Comparison of ENCODE assay signal across 13 cellular contexts in the genomic region with DNA sequence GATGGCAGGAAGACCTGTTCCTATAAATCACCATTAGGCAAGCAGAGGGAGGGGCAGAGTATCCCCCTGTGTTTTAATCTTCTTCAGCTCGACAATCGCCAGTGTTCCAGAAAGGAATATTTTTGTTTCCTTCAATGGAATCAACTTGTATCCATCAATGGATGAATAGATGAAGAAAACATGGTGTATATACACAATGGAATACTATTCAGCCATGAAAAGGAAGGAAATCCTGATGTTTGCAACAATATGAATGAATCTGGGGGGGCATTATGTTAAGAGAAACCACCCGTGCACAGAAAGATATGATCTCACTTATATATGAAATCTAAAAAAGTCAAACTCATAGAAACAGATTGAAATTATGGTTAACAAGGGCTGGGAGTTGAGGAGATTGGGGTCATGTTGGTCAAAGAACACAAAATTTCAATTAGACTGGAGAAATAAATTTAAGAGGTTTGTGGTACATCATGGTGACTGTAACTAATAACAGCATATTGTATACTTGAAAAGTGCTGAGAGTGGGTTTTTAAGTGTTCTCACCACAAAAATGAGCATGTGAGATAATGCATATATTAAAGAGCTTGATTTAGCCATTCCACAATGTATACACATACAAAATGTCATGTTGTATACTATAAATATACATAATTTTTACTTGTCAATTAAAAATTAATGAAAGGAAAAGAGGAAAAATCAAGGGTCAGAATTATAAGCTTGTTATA.
DNase-seq lines count a peak whose midpoint lies in the region; ATAC-seq and TF ChIP-seq lines count a peak whose summit lies in the region.
"Had no signal": no experiment of that assay in that cellular context is flagged by ENCODE, and none has a peak within 500 bp of the region (broad histone marks: within the 10 kb centered on the region; RNA-seq: fewer than 3 reads in every experiment).

No MANE protein-coding gene starts in this region.

- H3K27me3 ChIP-seq in IMR-90 (ENCODE audit: control insufficient read depth, insufficient read depth, low read length) (peaks cover 20% of the 10 kb centered on the region), esophagus muscularis mucosa (peaks cover 0 to 24% (median 1%) of the 10 kb centered on the region in 4 donors), gastroesophageal sphincter (peaks cover 22% of the 10 kb centered on the region), esophagus squamous epithelium (peaks cover 0 to 34% (median 0%) of the 10 kb centered on the region in 4 donors)

- no peak for TF ChIP-seq EP300 in esophagus muscularis mucosa (IDR thresholded peaks at IDR 0.05)
- TF ChIP-seq EP300 in gastroesophageal sphincter (IDR thresholded peaks at IDR 0.05): no peak

- H3K4me1 Mint-ChIP-seq in chondrocyte (ENCODE audit: low read depth): peaks cover 80% of the 10 kb centered on the region
- H3K4me1 Mint-ChIP-seq in nephron: peaks cover 47% of the 10 kb centered on the region

- H2BK20ac ChIP-seq in IMR-90 (ENCODE audit: low read depth, low read length): no peak overlapping the region

- peaks cover 1% of the 10 kb centered on the region for H3K36me3 Mint-ChIP-seq in chondrocyte (ENCODE audit: low read depth)
- H3K36me3 Mint-ChIP-seq in nephron (ENCODE audit: low read depth): no peaks in the 10 kb centered on the region

- no peak for TF ChIP-seq CTCF in IMR-90 (conservative IDR thresholded peaks at IDR 0.05; ENCODE audit: low read depth, low read length)
- TF ChIP-seq CTCF in chondrocyte (IDR thresholded peaks at IDR 0.05): no peak
- TF ChIP-seq CTCF in nephron (IDR thresholded peaks at IDR 0.05; ENCODE audit: unreplicated experiment in 3 of 3): no peak
- no peak for TF ChIP-seq CTCF in esophagus muscularis mucosa (IDR thresholded peaks at IDR 0.05)
- no peak for TF ChIP-seq CTCF in gastroesophageal sphincter (IDR thresholded peaks at IDR 0.05)
- no peak for TF ChIP-seq CTCF in esophagus squamous epithelium (IDR thresholded peaks at IDR 0.05)

- H3K4ac ChIP-seq in IMR-90 (ENCODE audit: low read depth, low read length): no peak overlapping the region

- H4K5ac ChIP-seq in IMR-90 (ENCODE audit: low read depth, low read length): no peak overlapping the region

- no CpG with 5 or more reads among the region's 3 CpGs for WGBS in IMR-90 (ENCODE audit: extremely low coverage in 2 of 2, insufficient read length in 1 of 2), 2 experiments
- 77% methylated on average over 3 of the region's 3 CpGs for WGBS in esophagus muscularis mucosa
- WGBS in gastroesophageal sphincter (ENCODE audit: low coverage in 1 of 2), 2 donors: 76 to 84% methylated on average over 3 of the region's 3 CpGs
- 79 to 89% methylated on average over 3 of the region's 3 CpGs for WGBS in esophagus squamous epithelium, 2 donors

- no peak overlapping the region for H2AK5ac ChIP-seq in IMR-90 (ENCODE audit: low read depth, low read length)

- H3K27ac Mint-ChIP-seq in chondrocyte (ENCODE audit: unreplicated experiment) (peak overlapping the region; percentile 34), nephron (peak overlapping the region in 2 of 3 experiments; percentile 19 to 80)
- H3K27ac Mint-ChIP-seq: CD4-positive, alpha-beta T cell; H9 had no signal

- no peaks in the 10 kb centered on the region for H3K9me3 Mint-ChIP-seq in chondrocyte (ENCODE audit: low read depth)
- no peaks in the 10 kb centered on the region for H3K9me3 Mint-ChIP-seq in nephron
- H3K9me3 Mint-ChIP-seq: CD4-positive, alpha-beta T cell; H9 had no signal

- H3K4me2 ChIP-seq in IMR-90 (ENCODE audit: low read depth, low read length): no peak overlapping the region

- peaks cover 12% of the 10 kb centered on the region for H3K9me1 ChIP-seq in IMR-90 (ENCODE audit: insufficient read depth, low read length)

- H3K18ac ChIP-seq in IMR-90 (ENCODE audit: low read depth, low read length): no peak overlapping the region

- dilution Hi-C loops in IMR-90 (cut with HindIII; ENCODE audit: low sequenced_read_pairs, unreplicated experiment): no loop called here

- H3K23ac ChIP-seq in IMR-90 (ENCODE audit: low read depth, low read length): no peak overlapping the region

- no peak overlapping the region for H2BK5ac ChIP-seq in IMR-90 (ENCODE audit: low read depth, low read length, poor library complexity, severe bottlenecking)

- H3K4me3 Mint-ChIP-seq in chondrocyte (ENCODE audit: unreplicated experiment) (no peak overlapping the region), nephron (no peak overlapping the region)
- H3K4me3 Mint-ChIP-seq: CD4-positive, alpha-beta T cell; H9 had no signal

- no peak overlapping the region for H4K8ac ChIP-seq in IMR-90 (ENCODE audit: low read depth in 2 of 2, low read length in 2 of 2)

- H2AK9ac ChIP-seq in IMR-90 (replicated peaks; ENCODE audit: low read depth, low read length, poor library complexity): no peak overlapping the region

- H3K27me3 Mint-ChIP-seq in chondrocyte (ENCODE audit: low read depth): no peaks in the 10 kb centered on the region
- peaks cover 3% of the 10 kb centered on the region for H3K27me3 Mint-ChIP-seq in nephron (ENCODE audit: low read depth)

- POLR2A ChIA-PET in IMR-90 (lab: Charles Lee; ENCODE audit: unreplicated experiment): no interaction called here

- intact Hi-C loops in IMR-90 (cut with micrococcal nuclease): no loop called here
- intact Hi-C loops in esophagus muscularis mucosa (cut with DNase I): no loop called here
- intact Hi-C loops in esophagus squamous epithelium (cut with DNase I): no loop called here

- H4K20me1 ChIP-seq in IMR-90 (ENCODE audit: insufficient read depth, low read length): no peaks in the 10 kb centered on the region

- H3K14ac ChIP-seq in IMR-90 (replicated peaks; ENCODE audit: low read depth, low read length): no peak overlapping the region

- H3K56ac ChIP-seq in IMR-90 (ENCODE audit: extremely low read depth, insufficient read depth, low read length): no peak overlapping the region

- H3K9ac ChIP-seq in IMR-90 (ENCODE audit: low read depth, low read length): no peak overlapping the region

- H3K79me1 ChIP-seq in IMR-90 (ENCODE audit: low read depth in 1 of 2, low read length in 2 of 2): no peaks in the 10 kb centered on the region

- no peak overlapping the region for H2AFZ ChIP-seq in IMR-90 (replicated peaks; ENCODE audit: low read length, poor library complexity)

- H3K4me3 ChIP-seq in IMR-90 (ENCODE audit: insufficient read depth, low read depth, low read length): no peak overlapping the region
- no peak overlapping the region for H3K4me3 ChIP-seq in esophagus muscularis mucosa
- H3K4me3 ChIP-seq in gastroesophageal sphincter: no peak overlapping the region
- H3K4me3 ChIP-seq in esophagus squamous epithelium: no peak overlapping the region

- no peak overlapping the region for H2BK120ac ChIP-seq in IMR-90 (ENCODE audit: low read depth, low read length)

- no peak for TF ChIP-seq RAD21 in IMR-90 (IDR thresholded peaks at IDR 0.05; ENCODE audit: low read length)

- no peak for TF ChIP-seq POLR2A in IMR-90 (IDR thresholded peaks at IDR 0.05; ENCODE audit: low read depth, low read length)
- TF ChIP-seq POLR2A in esophagus muscularis mucosa (IDR thresholded peaks at IDR 0.05; ENCODE audit: low read depth): no peak
- TF ChIP-seq POLR2A in gastroesophageal sphincter (IDR thresholded peaks at IDR 0.05): no peak
- TF ChIP-seq POLR2A in esophagus squamous epithelium (IDR thresholded peaks at IDR 0.05): no peak

- no peak for DNase-seq in IMR-90
- no peak for DNase-seq in chondrocyte (ENCODE audit: low spot score)
- DNase-seq in esophagus muscularis mucosa (ENCODE audit: extremely low spot score): no peak
- no peak for DNase-seq in esophagus squamous epithelium (lab: John Stamatoyannopoulos, UW)
- DNase-seq: AML-193; CD4-positive, alpha-beta T cell; DMS153; DMS79; GDM1; H9 had no signal

- H3K27ac ChIP-seq in IMR-90 (ENCODE audit: insufficient read depth, low read length) (no peak overlapping the region), esophagus muscularis mucosa (replicated peaks in 1 of 4) (no peak overlapping the region), gastroesophageal sphincter (no peak overlapping the region), esophagus squamous epithelium (no peak overlapping the region)
- H3K27ac ChIP-seq: C4-2B had no signal

- H2BK15ac ChIP-seq in IMR-90 (ENCODE audit: low read depth, low read length): no peak overlapping the region

- in situ Hi-C loops in IMR-90 (cut with MboI; ENCODE audit: low sequenced_read_pairs): no loop called here

- H3K36me3 ChIP-seq in IMR-90 (ENCODE audit: control insufficient read depth, insufficient read depth, low read length) (no peaks in the 10 kb centered on the region), esophagus muscularis mucosa (no peaks in the 10 kb centered on the region), gastroesophageal sphincter (no peaks in the 10 kb centered on the region), esophagus squamous epithelium (no peaks in the 10 kb centered on the region)

- CTCF ChIA-PET in IMR-90 (lab: Yijun Ruan, JAX): no interaction called here

- H3K9me3 ChIP-seq in IMR-90 (ENCODE audit: control insufficient read depth, insufficient read depth, low read length) (no peaks in the 10 kb centered on the region; the same call in 1 of the 2 replicates), esophagus muscularis mucosa (no peaks in the 10 kb centered on the region), gastroesophageal sphincter (no peaks in the 10 kb centered on the region), esophagus squamous epithelium (no peaks in the 10 kb centered on the region)

- H3K4me1 ChIP-seq in IMR-90 (ENCODE audit: control insufficient read depth, insufficient read depth, low read length) (peaks cover 3% of the 10 kb centered on the region; the same call in 1 of the 2 replicates), esophagus muscularis mucosa (peaks cover 0 to 8% (median 3%) of the 10 kb centered on the region in 4 donors), gastroesophageal sphincter (peaks cover 0 to 11% (median 0%) of the 10 kb centered on the region in 3 donors), esophagus squamous epithelium (no peaks in the 10 kb centered on the region)

- ATAC-seq in IMR-90 (ENCODE audit: low read depth): no peak
- no peak for ATAC-seq in gastroesophageal sphincter

- H4K91ac ChIP-seq in IMR-90 (ENCODE audit: insufficient read depth, low read depth, low read length): no peak overlapping the region

- no TSS peak for BruUV-seq in IMR-90 (replicated peaks; lab: Mats Ljungman, UMichigan)

TF ChIP-seq in IMR-90, 13 proteins besides CTCF, POLR2A, EP300 and RAD21:
- TF ChIP-seq MAFK (IDR thresholded peaks at IDR 0.05; ENCODE audit: low read depth, low read length) (peak; percentile 43; the same call in 1 of the 2 replicates), BHLHE40 (IDR thresholded peaks at IDR 0.05; ENCODE audit: low read depth, low read length) (no peak)
